ENCODE assay signal across 1 cellular context in genomic region chr1:21620011-21620410, GRCh38.
TF ChIP-seq lines count a peak whose summit lies in the region.

No MANE protein-coding gene starts in this region.

TF ChIP-seq in HepG2, 621 proteins besides CTCF, POLR2A, EP300 and RAD21:
- TF ChIP-seq ATF7-NPFF (CRISPR knock-in tag; IDR thresholded peaks at IDR 0.05; ENCODE audit: low read depth) (no peak), CBX1 (IDR thresholded peaks at IDR 0.05; ENCODE audit: low read depth) (no peak), MTA1 (CRISPR knock-in tag; IDR thresholded peaks at IDR 0.05; ENCODE audit: borderline replicate concordance) (no peak), MBD4 (IDR thresholded peaks at IDR 0.05; ENCODE audit: borderline replicate concordance, low read length) (no peak), ZNF841 (CRISPR knock-in tag; IDR thresholded peaks at IDR 0.05; ENCODE audit: borderline replicate concordance) (no peak), GRHL1 (CRISPR knock-in tag; conservative IDR thresholded peaks at IDR 0.05) (no peak), ATF2 (CRISPR knock-in tag; IDR thresholded peaks at IDR 0.05) (no peak), GTF3A (CRISPR knock-in tag; conservative IDR thresholded peaks at IDR 0.05) (no peak), ZBTB39 (CRISPR knock-in tag; IDR thresholded peaks at IDR 0.05) (no peak), XBP1 (CRISPR knock-in tag; IDR thresholded peaks at IDR 0.05) (no peak), NR3C1 (CRISPR knock-in tag; IDR thresholded peaks at IDR 0.05) (no peak), ZBTB8A (CRISPR knock-in tag; IDR thresholded peaks at IDR 0.05; ENCODE audit: borderline replicate concordance, low read depth) (no peak), ZNF260 (CRISPR knock-in tag; IDR thresholded peaks at IDR 0.05; ENCODE audit: borderline replicate concordance, low read depth) (no peak), IKZF1 (IDR thresholded peaks at IDR 0.05) (no peak), HIVEP1 (CRISPR knock-in tag; IDR thresholded peaks at IDR 0.05) (no peak), ZNF570 (CRISPR knock-in tag; IDR thresholded peaks at IDR 0.05; ENCODE audit: borderline replicate concordance) (no peak), YY1 (IDR thresholded peaks at IDR 0.05; ENCODE audit: insufficient read depth, insufficient replicate concordance, low read depth, low read length) (no peak), ZNF546 (CRISPR knock-in tag; conservative IDR thresholded peaks at IDR 0.05) (no peak), ZNF512B (CRISPR knock-in tag; IDR thresholded peaks at IDR 0.05; ENCODE audit: borderline replicate concordance) (no peak)
TF ChIP-seq in HepG2: peak in this region for 0.
